22 cellular contexts compared by ENCODE assay signal in the genomic region with DNA sequence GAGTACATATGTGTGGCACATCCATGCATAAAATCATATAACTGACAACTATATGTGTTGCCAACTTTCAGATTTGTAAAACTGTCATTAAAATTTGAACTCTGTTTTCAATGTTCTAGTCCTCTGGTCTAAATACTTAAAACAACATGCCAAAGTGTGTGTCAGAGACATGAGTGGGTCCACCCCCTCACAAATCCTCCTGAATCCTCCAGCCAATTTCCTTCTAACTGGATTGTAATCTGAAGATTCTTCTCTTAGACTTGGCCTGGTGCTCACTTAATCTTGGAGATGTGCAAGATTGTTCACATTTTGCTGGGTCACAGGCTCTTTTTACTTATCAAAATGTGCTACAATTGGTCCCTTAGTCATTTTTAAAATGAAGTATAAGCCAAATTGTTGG.
"Had no signal": no experiment of that assay in that cellular context is flagged by ENCODE, and none has a peak within 500 bp of the region (broad histone marks: within the 10 kb centered on the region; RNA-seq: fewer than 3 reads in every experiment).

No MANE protein-coding gene starts in this region.

- H3K36me3 ChIP-seq: adrenal gland, heart right ventricle, neural progenitor cell, right atrium auricular region, suprapubic skin, tibial artery, upper lobe of right lung had no signal

- DNase-seq: activated CD4-positive, alpha-beta T cell treated with anti-CD3 and anti-CD28 coated beads for 4 hours; activated CD4-positive, alpha-beta T cell treated with anti-CD3 and anti-CD28 coated beads, Interleukin-2, amount 50 U/mL, for 4 hours; activated naive CD4-positive, alpha-beta T cell; activated T-cell treated with anti-CD3 and anti-CD28 coated beads for 4 hours; activated T-cell treated with anti-CD3 and anti-CD28 coated beads, Interleukin-2, amount 50 U/mL, for 72 hours; adrenal gland; aorta; cortex of kidney; endodermal cell; foreskin melanocyte; heart right ventricle; midbrain; naive thymus-derived CD4-positive, alpha-beta T cell; stimulated activated CD4-positive, alpha-beta T cell treated with anti-CD3 and anti-CD28 coated beads, Interleukin-4, amount 100 ng/mL, for 1 hour; stimulated activated naive CD8-positive, alpha-beta T cell treated with anti-CD3 and anti-CD28 coated beads, Interleukin-15, amount 100 ng/mL, for 72 hours; tibial artery; upper lobe of right lung had no signal

- H3K9ac ChIP-seq: neural progenitor cell had no signal

- H3K4me2 ChIP-seq: neural progenitor cell had no signal

- H3K27ac ChIP-seq: adrenal gland, heart right ventricle, neural progenitor cell, right atrium auricular region, suprapubic skin, tibial artery, upper lobe of right lung, VCaP had no signal

- H3K4me1 ChIP-seq: adrenal gland, heart right ventricle, neural progenitor cell, right atrium auricular region, suprapubic skin, tibial artery, upper lobe of right lung had no signal

- H3K9me3 ChIP-seq: adrenal gland, right atrium auricular region, suprapubic skin, tibial artery, upper lobe of right lung had no signal

- ATAC-seq: activated T-cell treated with anti-CD3 and anti-CD28 coated beads, Interleukin-2, amount 50 U/mL, for 72 hours; esophagus mucosa; heart right ventricle; naive thymus-derived CD4-positive, alpha-beta T cell; stimulated activated naive CD8-positive, alpha-beta T cell treated with anti-CD3 and anti-CD28 coated beads, Interleukin-15, amount 100 ng/mL, for 72 hours; upper lobe of right lung had no signal

- H3K27me3 ChIP-seq: adrenal gland, heart right ventricle, neural progenitor cell, right atrium auricular region, suprapubic skin, tibial artery, upper lobe of right lung had no signal

- H3K4me3 ChIP-seq: adrenal gland, heart right ventricle, neural progenitor cell, right atrium auricular region, suprapubic skin, tibial artery, upper lobe of right lung had no signal

- H2AFZ ChIP-seq: neural progenitor cell had no signal
